ENCODE assay signal across 32 cellular contexts in genomic region chr7:11177793-11178192, GRCh38.
DNase-seq lines count a peak whose midpoint lies in the region; ATAC-seq and TF ChIP-seq lines count a peak whose summit lies in the region.
"Had no signal": no experiment of that assay in that cellular context is flagged by ENCODE, and none has a peak within 500 bp of the region (broad histone marks: within the 10 kb centered on the region; RNA-seq: fewer than 3 reads in every experiment).

No MANE protein-coding gene starts in this region.

- peaks cover 0 to 2% of the 10 kb centered on the region in 2 donors for H3K9me3 Mint-ChIP-seq in activated T-cell treated with anti-CD3 and anti-CD28 coated beads, Interleukin-2, amount 50 U/mL, for 72 hours
- H3K9me3 Mint-ChIP-seq in activated T-cell treated with anti-CD3 and anti-CD28 coated beads, Interleukin-2, amount 50 U/mL, for 4 hours = no peaks in the 10 kb centered on the region
- H3K9me3 Mint-ChIP-seq: activated CD8-positive, alpha-beta T cell treated with anti-CD3 and anti-CD28 coated beads for 36 hours; activated naive CD4-positive, alpha-beta T cell treated with anti-CD3 and anti-CD28 coated beads, Interleukin-2, amount 50 U/mL, for 24 hours; activated T-helper 2 cell treated with anti-CD3 and anti-CD28 coated beads, Interferon-gamma antibody, Interleukin-2, Interleukin-4, amounts not matched to agents 10 μg/mL and 5 μg/mL and 100 μg/mL, durations not matched to agents 14 hours and 24 hours and 36 hours; CD4-positive, alpha-beta memory T cell; effector memory CD8-positive, alpha-beta T cell; nephron; stimulated activated naive B cell treated with anti-CD40 and anti-IgM and Interleukin-4, amounts not matched to agents 10 μg/mL and 1 μg/mL and 100 μg/mL, for 72 hours had no signal

- no peaks in the 10 kb centered on the region for H3K27me3 ChIP-seq in adipocyte (replicated peaks; ENCODE audit: control insufficient read depth, insufficient read depth, low read length)
- H3K27me3 ChIP-seq: cardiac muscle cell, heart left ventricle had no signal

- no peak overlapping the region for H3K9ac ChIP-seq in adipocyte (ENCODE audit: low read length)
- H3K9ac ChIP-seq: KMS-11, parathyroid adenoma had no signal

- peak; percentile 51 to 91 for ATAC-seq in activated T-cell treated with anti-CD3 and anti-CD28 coated beads, Interleukin-2, amount 50 U/mL, for 72 hours (replicated peaks in 1 of 2)
- ATAC-seq in activated T-cell treated with anti-CD3 and anti-CD28 coated beads, Interleukin-2, amount 50 U/mL, for 4 hours = no peak
- ATAC-seq in GM21723 (IDR thresholded peaks at IDR 0.05; ENCODE audit: unreplicated experiment) (no peak), HG02852 (IDR thresholded peaks at IDR 0.05; ENCODE audit: unreplicated experiment) (no peak), HG03025 (IDR thresholded peaks at IDR 0.05; ENCODE audit: low FRiP score, unreplicated experiment) (no peak)
- ATAC-seq: A549; activated CD4-positive, CD25-positive, alpha-beta regulatory T cell treated with anti-CD3 and anti-CD28 coated beads, Interleukin-2, amount 50 U/mL, for 24 hours; activated CD8-positive, alpha-beta T cell treated with anti-CD3 and anti-CD28 coated beads for 36 hours; effector memory CD8-positive, alpha-beta T cell; heart left ventricle; left colon; Right ventricle myocardium inferior; stimulated activated naive B cell treated with anti-CD40 and anti-IgM and Interleukin-4, amounts not matched to agents 10 μg/mL and 1 μg/mL and 100 μg/mL, for 72 hours had no signal

- no peaks in the 10 kb centered on the region for H3K4me1 Mint-ChIP-seq in activated T-cell treated with anti-CD3 and anti-CD28 coated beads, Interleukin-2, amount 50 U/mL, for 72 hours (ENCODE audit: low read depth)
- H3K4me1 Mint-ChIP-seq in activated T-cell treated with anti-CD3 and anti-CD28 coated beads, Interleukin-2, amount 50 U/mL, for 4 hours (ENCODE audit: low read depth) = no peaks in the 10 kb centered on the region
- H3K4me1 Mint-ChIP-seq: activated naive CD4-positive, alpha-beta T cell treated with anti-CD3 and anti-CD28 coated beads, Interleukin-2, amount 50 U/mL, for 24 hours; CD4-positive, alpha-beta memory T cell; stimulated activated naive B cell treated with anti-CD40 and anti-IgM and Interleukin-4, amounts not matched to agents 10 μg/mL and 1 μg/mL and 100 μg/mL, for 72 hours had no signal

- DNase-seq in activated T-cell treated with anti-CD3 and anti-CD28 coated beads, Interleukin-2, amount 50 U/mL, for 72 hours = peak in 1 of 2 donors; percentile 4
- no peak for DNase-seq in activated T-cell treated with anti-CD3 and anti-CD28 coated beads, Interleukin-2, amount 50 U/mL, for 4 hours
- peak; percentile 4 for DNase-seq in adipocyte (ENCODE audit: low read depth)
- DNase-seq in fibroblast of villous mesenchyme (ENCODE audit: low read depth) = peak; percentile 22
- DNase-seq in hypothalamus (lab: John Stamatoyannopoulos, UW) = no peak
- DNase-seq: activated CD8-positive, alpha-beta memory T cell treated with anti-CD3 and anti-CD28 coated beads, Interleukin-2, amount 50 U/mL, for 48 hours; activated CD8-positive, alpha-beta T cell treated with anti-CD3 and anti-CD28 coated beads for 36 hours; amygdala; CD4-positive, alpha-beta memory T cell; effector memory CD8-positive, alpha-beta T cell; heart left ventricle; left colon; NCI-H1417; NCI-H2029 treated with DMSO at 0.1 percent for 48 hours; NCI-H526 treated with DMSO at 0.1 percent for 48 hours; PC-9; stimulated activated naive B cell treated with anti-CD40 and anti-IgM and Interleukin-4, amounts not matched to agents 10 μg/mL and 1 μg/mL and 100 μg/mL, for 72 hours; T-helper 2 cell had no signal

- no peak for TF ChIP-seq CTCF in fibroblast of villous mesenchyme (IDR thresholded peaks at IDR 0.05; ENCODE audit: insufficient read depth, low read depth, low read length)

- H3K27ac Mint-ChIP-seq in activated T-cell treated with anti-CD3 and anti-CD28 coated beads, Interleukin-2, amount 50 U/mL, for 72 hours = no peak overlapping the region
- H3K27ac Mint-ChIP-seq: activated CD8-positive, alpha-beta T cell treated with anti-CD3 and anti-CD28 coated beads for 36 hours; activated naive CD4-positive, alpha-beta T cell treated with anti-CD3 and anti-CD28 coated beads, Interleukin-2, amount 50 U/mL, for 24 hours; activated T-helper 2 cell treated with anti-CD3 and anti-CD28 coated beads, Interferon-gamma antibody, Interleukin-2, Interleukin-4, amounts not matched to agents 10 μg/mL and 5 μg/mL and 100 μg/mL, durations not matched to agents 14 hours and 24 hours and 36 hours; effector memory CD8-positive, alpha-beta T cell; nephron; stimulated activated naive B cell treated with anti-CD40 and anti-IgM and Interleukin-4, amounts not matched to agents 10 μg/mL and 1 μg/mL and 100 μg/mL, for 72 hours had no signal

- no peaks in the 10 kb centered on the region for H3K27me3 Mint-ChIP-seq in activated T-cell treated with anti-CD3 and anti-CD28 coated beads, Interleukin-2, amount 50 U/mL, for 72 hours (ENCODE audit: low read depth)
- H3K27me3 Mint-ChIP-seq in activated T-cell treated with anti-CD3 and anti-CD28 coated beads, Interleukin-2, amount 50 U/mL, for 4 hours (ENCODE audit: low read depth) = no peaks in the 10 kb centered on the region
- H3K27me3 Mint-ChIP-seq: activated CD8-positive, alpha-beta T cell treated with anti-CD3 and anti-CD28 coated beads for 36 hours; activated naive CD4-positive, alpha-beta T cell treated with anti-CD3 and anti-CD28 coated beads, Interleukin-2, amount 50 U/mL, for 24 hours; CD4-positive, alpha-beta memory T cell; effector memory CD8-positive, alpha-beta T cell; stimulated activated naive B cell treated with anti-CD40 and anti-IgM and Interleukin-4, amounts not matched to agents 10 μg/mL and 1 μg/mL and 100 μg/mL, for 72 hours had no signal

- no peaks in the 10 kb centered on the region for H3K36me3 ChIP-seq in adipocyte (ENCODE audit: control insufficient read depth, insufficient read depth, low read length, severe bottlenecking)
- H3K36me3 ChIP-seq: cardiac muscle cell, heart left ventricle had no signal

- no peak overlapping the region for H3K4me3 Mint-ChIP-seq in activated T-cell treated with anti-CD3 and anti-CD28 coated beads, Interleukin-2, amount 50 U/mL, for 72 hours
- no peak overlapping the region for H3K4me3 Mint-ChIP-seq in activated T-cell treated with anti-CD3 and anti-CD28 coated beads, Interleukin-2, amount 50 U/mL, for 4 hours
- H3K4me3 Mint-ChIP-seq: activated CD8-positive, alpha-beta T cell treated with anti-CD3 and anti-CD28 coated beads for 36 hours; activated naive CD4-positive, alpha-beta T cell treated with anti-CD3 and anti-CD28 coated beads, Interleukin-2, amount 50 U/mL, for 24 hours; CD4-positive, alpha-beta memory T cell; effector memory CD8-positive, alpha-beta T cell; nephron; stimulated activated naive B cell treated with anti-CD40 and anti-IgM and Interleukin-4, amounts not matched to agents 10 μg/mL and 1 μg/mL and 100 μg/mL, for 72 hours had no signal

- H3K4me3 ChIP-seq in adipocyte (ENCODE audit: low read length) (no peak overlapping the region), fibroblast of villous mesenchyme (ENCODE audit: low read depth, low read length) (no peak overlapping the region)
- H3K4me3 ChIP-seq: A549, cardiac muscle cell, coronary artery, heart left ventricle, PC-9, skin epidermis had no signal

- no peaks in the 10 kb centered on the region for H3K4me1 ChIP-seq in adipocyte (ENCODE audit: control insufficient read depth, insufficient read depth, low read length)
- H3K4me1 ChIP-seq: A549, heart left ventricle had no signal

- no peaks in the 10 kb centered on the region for H3K9me3 ChIP-seq in adipocyte (ENCODE audit: control insufficient read depth, low read length)
- H3K9me3 ChIP-seq: A549, heart left ventricle had no signal

- H3K36me3 Mint-ChIP-seq in activated T-cell treated with anti-CD3 and anti-CD28 coated beads, Interleukin-2, amount 50 U/mL, for 72 hours (ENCODE audit: insufficient read depth in 2 of 2) = no peaks in the 10 kb centered on the region
- H3K36me3 Mint-ChIP-seq in activated T-cell treated with anti-CD3 and anti-CD28 coated beads, Interleukin-2, amount 50 U/mL, for 4 hours (ENCODE audit: insufficient read depth) = no peaks in the 10 kb centered on the region
- H3K36me3 Mint-ChIP-seq: activated naive CD4-positive, alpha-beta T cell treated with anti-CD3 and anti-CD28 coated beads, Interleukin-2, amount 50 U/mL, for 24 hours; CD4-positive, alpha-beta memory T cell; stimulated activated naive B cell treated with anti-CD40 and anti-IgM and Interleukin-4, amounts not matched to agents 10 μg/mL and 1 μg/mL and 100 μg/mL, for 72 hours had no signal

Comparison
In these comparisons a context has a peak if more than half of its experiments do, and no peak if none do; other contexts are left out.
1. ATAC-seq: peak in activated T-cell treated with anti-CD3 and anti-CD28 coated beads, Interleukin-2, amount 50 U/mL, for 72 hours (2 of 2); none in activated T-cell treated with anti-CD3 and anti-CD28 coated beads, Interleukin-2, amount 50 U/mL, for 4 hours (0 of 2), GM21723 (single experiment), HG02852 (single experiment) and HG03025 (single experiment).
2. DNase-seq: peak in adipocyte (single experiment) and fibroblast of villous mesenchyme (single experiment); none in activated T-cell treated with anti-CD3 and anti-CD28 coated beads, Interleukin-2, amount 50 U/mL, for 4 hours (single experiment) and hypothalamus (0 of 51).